21 cellular contexts compared by ENCODE assay signal in genomic region chr1:185464788-185465187, GRCh38.
"Had no signal": no experiment of that assay in that cellular context is flagged by ENCODE, and none has a peak within 500 bp of the region (broad histone marks: within the 10 kb centered on the region; RNA-seq: fewer than 3 reads in every experiment).

No MANE protein-coding gene starts in this region.

- H3K36me3 ChIP-seq: esophagus squamous epithelium, heart right ventricle, sigmoid colon, tibial nerve had no signal

- ATAC-seq: activated naive CD8-positive, alpha-beta T cell treated with anti-CD3 and anti-CD28 coated beads, Interleukin-2, amount 50 U/mL, for 24 hours; activated T-cell treated with anti-CD3 and anti-CD28 coated beads, Interleukin-2, amount 50 U/mL, for 4 hours; heart right ventricle; natural killer cell treated with Interleukin-12 subunit alpha and Interleukin-12 subunit beta and Interleukin-15 and Interleukin-18, amount 100 ng/mL, for 72 hours; T-cell had no signal

- H3K4me3 ChIP-seq: esophagus squamous epithelium, heart right ventricle, sigmoid colon, tibial nerve had no signal

- DNase-seq: activated CD4-positive, alpha-beta T cell treated with anti-CD3 and anti-CD28 coated beads, Interleukin-2, amount 50 U/mL, for 1 hour; activated CD4-positive, CD25-positive, alpha-beta regulatory T cell treated with anti-CD3 and anti-CD28 coated beads, Interleukin-2, amount 50 U/mL, for 72 hours; activated CD8-positive, alpha-beta memory T cell treated with anti-CD3 and anti-CD28 coated beads, Interleukin-2, amount 50 U/mL, for 4 hours; activated naive CD4-positive, alpha-beta T cell treated with anti-CD3 and anti-CD28 coated beads, Interleukin-2, amount 10 ng/mL, durations not matched to agents 7 days and 5 days; activated naive CD8-positive, alpha-beta T cell treated with anti-CD3 and anti-CD28 coated beads, Interleukin-2, amount 50 U/mL, for 24 hours; activated T-cell treated with anti-CD3 and anti-CD28 coated beads, Interleukin-2, amount 50 U/mL, for 4 hours; anterior cingulate cortex; cerebellar nuclear complex; cortex of kidney; effector CD4-positive, alpha-beta T cell; esophagus squamous epithelium; heart right ventricle; immature natural killer cell; occipital lobe; posterior cingulate gyrus; sigmoid colon; stimulated activated CD4-positive, alpha-beta T cell treated with anti-CD3 and anti-CD28 coated beads, Interleukin-1b, Interleukin-23, amount 100 ng/mL, for 48 hours; stimulated activated naive CD4-positive, alpha-beta T cell treated with Interleukin-2 at 50 U/mL for 16 hours; T-cell had no signal

- H3K4me1 ChIP-seq: esophagus squamous epithelium, sigmoid colon, tibial nerve had no signal

- H3K27ac ChIP-seq: esophagus squamous epithelium, heart right ventricle, sigmoid colon, tibial nerve had no signal

- H3K27ac Mint-ChIP-seq: activated naive CD4-positive, alpha-beta T cell treated with anti-CD3 and anti-CD28 coated beads, Interleukin-2, amount 10 ng/mL, durations not matched to agents 7 days and 5 days; activated naive CD8-positive, alpha-beta T cell treated with anti-CD3 and anti-CD28 coated beads, Interleukin-2, amount 50 U/mL, for 24 hours; immature natural killer cell; T-cell had no signal

- H3K36me3 Mint-ChIP-seq: activated naive CD4-positive, alpha-beta T cell treated with anti-CD3 and anti-CD28 coated beads, Interleukin-2, amount 10 ng/mL, durations not matched to agents 7 days and 5 days; T-cell had no signal

- H3K27me3 ChIP-seq: esophagus squamous epithelium, heart right ventricle, sigmoid colon, tibial nerve had no signal

- H3K9me3 ChIP-seq: esophagus squamous epithelium, sigmoid colon, tibial nerve had no signal

- H3K9me3 Mint-ChIP-seq: activated T-cell treated with anti-CD3 and anti-CD28 coated beads, Interleukin-2, amount 50 U/mL, for 4 hours; immature natural killer cell; T-cell had no signal

- H3K4me1 Mint-ChIP-seq: activated naive CD4-positive, alpha-beta T cell treated with anti-CD3 and anti-CD28 coated beads, Interleukin-2, amount 10 ng/mL, durations not matched to agents 7 days and 5 days; activated naive CD8-positive, alpha-beta T cell treated with anti-CD3 and anti-CD28 coated beads, Interleukin-2, amount 50 U/mL, for 24 hours had no signal

- H3K27me3 Mint-ChIP-seq: activated naive CD4-positive, alpha-beta T cell treated with anti-CD3 and anti-CD28 coated beads, Interleukin-2, amount 10 ng/mL, durations not matched to agents 7 days and 5 days; activated naive CD8-positive, alpha-beta T cell treated with anti-CD3 and anti-CD28 coated beads, Interleukin-2, amount 50 U/mL, for 24 hours; natural killer cell treated with Interleukin-12 subunit alpha and Interleukin-12 subunit beta and Interleukin-15 and Interleukin-18, amount 100 ng/mL, for 72 hours; T-cell had no signal

- H3K4me3 Mint-ChIP-seq: activated naive CD4-positive, alpha-beta T cell treated with anti-CD3 and anti-CD28 coated beads, Interleukin-2, amount 10 ng/mL, durations not matched to agents 7 days and 5 days; activated naive CD8-positive, alpha-beta T cell treated with anti-CD3 and anti-CD28 coated beads, Interleukin-2, amount 50 U/mL, for 24 hours; activated T-cell treated with anti-CD3 and anti-CD28 coated beads, Interleukin-2, amount 50 U/mL, for 4 hours; immature natural killer cell; natural killer cell treated with Interleukin-12 subunit alpha and Interleukin-12 subunit beta and Interleukin-15 and Interleukin-18, amount 100 ng/mL, for 72 hours; T-cell had no signal
